ENCODE assay signal across 27 cellular contexts in genomic region chr18:73835039-73835438, GRCh38.
"Had no signal": no experiment of that assay in that cellular context is flagged by ENCODE, and none has a peak within 500 bp of the region (broad histone marks: within the 10 kb centered on the region; RNA-seq: fewer than 3 reads in every experiment).

No MANE protein-coding gene starts in this region.

- H3K4me1 Mint-ChIP-seq: stimulated activated effector memory CD8-positive, alpha-beta T cell treated with anti-CD3 and anti-CD28 coated beads, Interleukin-12 subunit alpha, Interleukin-12 subunit beta, amount 100 ng/mL, for 72 hours; stimulated activated memory B cell treated with anti-CD40 and anti-IgM and Interleukin-4, amounts not matched to agents 10 μg/mL and 1 μg/mL and 100 μg/mL, for 72 hours; stimulated activated naive CD8-positive, alpha-beta T cell treated with anti-CD3 and anti-CD28 coated beads, Interleukin-15, amount 100 ng/mL, for 72 hours had no signal

- H3K9me3 Mint-ChIP-seq: stimulated activated memory B cell treated with anti-CD40 and anti-IgM and Interleukin-4, amounts not matched to agents 10 μg/mL and 1 μg/mL and 100 μg/mL, for 72 hours; stimulated activated naive B cell treated with anti-CD40 and anti-IgM and Interleukin-4, amounts not matched to agents 10 μg/mL and 1 μg/mL and 100 μg/mL, for 72 hours; stimulated activated naive CD8-positive, alpha-beta T cell treated with anti-CD3 and anti-CD28 coated beads, Interleukin-15, amount 100 ng/mL, for 72 hours; stimulated activated naive CD8-positive, alpha-beta T cell treated with anti-CD3 and anti-CD28 coated beads, Interleukin-15, Interleukin-2, amounts not matched to agents 100 ng/mL and 50 ng/mL, for 24 hours; type B pancreatic cell had no signal

- FAIRE-seq: urothelium cell line had no signal

- H3K4me3 ChIP-seq: stomach, suprapubic skin, testis, thoracic aorta, thyroid gland, tibial artery, tibial nerve, transverse colon, upper lobe of left lung, uterus, vagina had no signal

- H3K27me3 ChIP-seq: stomach, suprapubic skin, testis, thyroid gland, tibial artery, tibial nerve, transverse colon, upper lobe of left lung, uterus, vagina had no signal

- H3K4me3 Mint-ChIP-seq: stimulated activated effector memory CD8-positive, alpha-beta T cell treated with anti-CD3 and anti-CD28 coated beads, Interleukin-12 subunit alpha, Interleukin-12 subunit beta, amount 100 ng/mL, for 72 hours; stimulated activated memory B cell treated with anti-CD40 and anti-IgM and Interleukin-4, amounts not matched to agents 10 μg/mL and 1 μg/mL and 100 μg/mL, for 72 hours; stimulated activated naive B cell treated with anti-CD40 and anti-IgM and Interleukin-4, amounts not matched to agents 10 μg/mL and 1 μg/mL and 100 μg/mL, for 72 hours; stimulated activated naive CD8-positive, alpha-beta T cell treated with anti-CD3 and anti-CD28 coated beads, Interleukin-15, amount 100 ng/mL, for 72 hours; stimulated activated naive CD8-positive, alpha-beta T cell treated with anti-CD3 and anti-CD28 coated beads, Interleukin-15, Interleukin-2, amounts not matched to agents 100 ng/mL and 50 ng/mL, for 24 hours; type B pancreatic cell had no signal

- ATAC-seq: stimulated activated effector memory CD8-positive, alpha-beta T cell treated with anti-CD3 and anti-CD28 coated beads, Interleukin-12 subunit alpha, Interleukin-12 subunit beta, amount 100 ng/mL, for 72 hours; stimulated activated memory B cell treated with anti-CD40 and anti-IgM and Interleukin-4, amounts not matched to agents 10 μg/mL and 1 μg/mL and 100 μg/mL, for 72 hours; stimulated activated naive B cell treated with anti-CD40 and anti-IgM and Interleukin-4, amounts not matched to agents 10 μg/mL and 1 μg/mL and 100 μg/mL, for 72 hours; stimulated activated naive CD8-positive, alpha-beta T cell treated with anti-CD3 and anti-CD28 coated beads, Interleukin-15, amount 100 ng/mL, for 72 hours; stimulated activated naive CD8-positive, alpha-beta T cell treated with anti-CD3 and anti-CD28 coated beads, Interleukin-15, Interleukin-2, amounts not matched to agents 100 U/mL and 50 U/mL, for 24 hours had no signal

- H3K27ac ChIP-seq: stomach, suprapubic skin, testis, thoracic aorta, thyroid gland, tibial artery, tibial nerve, transverse colon, upper lobe of left lung, uterus, vagina had no signal

- H3K27ac Mint-ChIP-seq: stimulated activated effector memory CD8-positive, alpha-beta T cell treated with anti-CD3 and anti-CD28 coated beads, Interleukin-12 subunit alpha, Interleukin-12 subunit beta, amount 100 ng/mL, for 72 hours; stimulated activated memory B cell treated with anti-CD40 and anti-IgM and Interleukin-4, amounts not matched to agents 10 μg/mL and 1 μg/mL and 100 μg/mL, for 72 hours; stimulated activated naive B cell treated with anti-CD40 and anti-IgM and Interleukin-4, amounts not matched to agents 10 μg/mL and 1 μg/mL and 100 μg/mL, for 72 hours; stimulated activated naive CD8-positive, alpha-beta T cell treated with anti-CD3 and anti-CD28 coated beads, Interleukin-15, amount 100 ng/mL, for 72 hours; stimulated activated naive CD8-positive, alpha-beta T cell treated with anti-CD3 and anti-CD28 coated beads, Interleukin-15, Interleukin-2, amounts not matched to agents 100 ng/mL and 50 ng/mL, for 24 hours; type B pancreatic cell had no signal

- H3K4me1 ChIP-seq: stomach, suprapubic skin, testis, thyroid gland, tibial artery, tibial nerve, transverse colon, upper lobe of left lung, uterus, vagina had no signal

- H3K36me3 ChIP-seq: stomach, suprapubic skin, thoracic aorta, thyroid gland, tibial artery, tibial nerve, transverse colon, upper lobe of left lung, uterus, vagina had no signal

- H3K36me3 Mint-ChIP-seq: stimulated activated effector memory CD8-positive, alpha-beta T cell treated with anti-CD3 and anti-CD28 coated beads, Interleukin-12 subunit alpha, Interleukin-12 subunit beta, amount 100 ng/mL, for 72 hours; stimulated activated memory B cell treated with anti-CD40 and anti-IgM and Interleukin-4, amounts not matched to agents 10 μg/mL and 1 μg/mL and 100 μg/mL, for 72 hours; stimulated activated naive B cell treated with anti-CD40 and anti-IgM and Interleukin-4, amounts not matched to agents 10 μg/mL and 1 μg/mL and 100 μg/mL, for 72 hours; type B pancreatic cell had no signal

- H3K9me3 ChIP-seq: stomach, suprapubic skin, testis, thoracic aorta, thyroid gland, tibial artery, tibial nerve, transverse colon, upper lobe of left lung, uterus, vagina had no signal

- H3K27me3 Mint-ChIP-seq: stimulated activated memory B cell treated with anti-CD40 and anti-IgM and Interleukin-4, amounts not matched to agents 10 μg/mL and 1 μg/mL and 100 μg/mL, for 72 hours; stimulated activated naive B cell treated with anti-CD40 and anti-IgM and Interleukin-4, amounts not matched to agents 10 μg/mL and 1 μg/mL and 100 μg/mL, for 72 hours; stimulated activated naive CD8-positive, alpha-beta T cell treated with anti-CD3 and anti-CD28 coated beads, Interleukin-15, Interleukin-2, amounts not matched to agents 100 ng/mL and 50 ng/mL, for 24 hours had no signal

- DNase-seq: stimulated activated CD4-positive, alpha-beta T cell treated with anti-CD3 and anti-CD28 coated beads, Interleukin-2, amount 100 ng/mL, for 24 hours; stimulated activated CD4-positive, alpha-beta T cell treated with anti-CD3 and anti-CD28 coated beads, Interleukin-2, amount 100 ng/mL, for 48 hours; stimulated activated CD4-positive, alpha-beta T cell treated with anti-CD3 and anti-CD28 coated beads, Interleukin-4, amount 100 ng/mL, for 1 hour; stimulated activated CD4-positive, alpha-beta T cell treated with anti-CD3 and anti-CD28 coated beads, Interleukin-4, amount 100 ng/mL, for 24 hours; stimulated activated CD4-positive, alpha-beta T cell treated with anti-CD3 and anti-CD28 coated beads, Interleukin-4, amount 100 ng/mL, for 4 hours; stimulated activated CD8-positive, alpha-beta memory T cell treated with anti-CD3 and anti-CD28 coated beads, Interleukin-4, amount 100 ng/mL, for 48 hours; stimulated activated naive B cell treated with anti-CD40 and anti-IgM and Interleukin-4, amounts not matched to agents 10 μg/mL and 1 μg/mL and 100 μg/mL, for 72 hours; stimulated activated naive CD4-positive, alpha-beta T cell; stimulated activated naive CD8-positive, alpha-beta T cell treated with anti-CD3 and anti-CD28 coated beads, Interleukin-15, amount 100 ng/mL, for 72 hours; stimulated activated naive CD8-positive, alpha-beta T cell treated with anti-CD3 and anti-CD28 coated beads, Interleukin-15, Interleukin-2, amounts not matched to agents 100 U/mL and 50 U/mL, for 24 hours; stomach; substantia nigra; testis; thyroid gland; tibial artery; transverse colon; upper lobe of left lung; uterus had no signal
